17 cellular contexts compared by ENCODE assay signal in genomic region chr2:176056411-176056810, GRCh38. TPM values are rescaled to one million over a fixed set of nuclear protein-coding genes. Genes with fewer than 3 reads are reported as not detected.
A peak's percentile ranks its signal among the peaks of the same experiment; 100 is the strongest.
DNase-seq lines count a peak whose midpoint lies in the region; ATAC-seq and TF ChIP-seq lines count a peak whose summit lies in the region.
"Had no signal": no experiment of that assay in that cellular context is flagged by ENCODE, and none has a peak within 500 bp of the region (broad histone marks: within the 10 kb centered on the region; RNA-seq: fewer than 3 reads in every experiment).

No MANE protein-coding gene starts in this region.

- H3K4me1 ChIP-seq in HEK293 (ENCODE audit: control insufficient read depth, insufficient read depth, low read length) = no peaks in the 10 kb centered on the region
- H3K4me1 ChIP-seq: heart right ventricle had no signal

- no peak overlapping the region for H3K27ac Mint-ChIP-seq in activated CD4-positive, alpha-beta T cell treated with anti-CD3 and anti-CD28 coated beads for 36 hours
- H3K27ac Mint-ChIP-seq: activated CD4-positive, alpha-beta memory T cell treated with anti-CD3 and anti-CD28 coated beads, Interleukin-2, amount 10 ng/mL, durations not matched to agents 7 days and 5 days; IgD-negative memory B cell; natural killer cell; progenitor cell of endocrine pancreas had no signal

- ATAC-seq in activated CD4-positive, alpha-beta T cell treated with anti-CD3 and anti-CD28 coated beads for 36 hours = no peak
- no peak for ATAC-seq in GM21786 (IDR thresholded peaks at IDR 0.05; ENCODE audit: unreplicated experiment)
- ATAC-seq: heart right ventricle, natural killer cell had no signal

- H3K9me3 Mint-ChIP-seq in activated CD4-positive, alpha-beta T cell treated with anti-CD3 and anti-CD28 coated beads for 36 hours (ENCODE audit: low read depth) = no peaks in the 10 kb centered on the region
- H3K9me3 Mint-ChIP-seq: activated CD4-positive, alpha-beta memory T cell treated with anti-CD3 and anti-CD28 coated beads, Interleukin-2, amount 10 ng/mL, durations not matched to agents 7 days and 5 days; IgD-negative memory B cell; natural killer cell had no signal

- DNase-seq in NCI-H2029 (lab: John Stamatoyannopoulos, UW) = peak; percentile 91
- peak; percentile 73 for DNase-seq in NCI-H510A (lab: John Stamatoyannopoulos, UW)
- DNase-seq in glomerular visceral epithelial cell (ENCODE audit: extremely low spot score) = peak; percentile 20
- no peak for DNase-seq in stimulated activated CD4-positive, alpha-beta T cell treated with anti-CD3 and anti-CD28 coated beads, Interleukin-12 subunit alpha, Interleukin-12 subunit beta, amount 100 ng/mL, for 4 hours
- no peak for DNase-seq in DMS114 treated with DMSO at 0.1 percent for 48 hours (lab: John Stamatoyannopoulos, UW; ENCODE audit: unreplicated experiment)
- DNase-seq in activated CD4-positive, alpha-beta T cell treated with anti-CD3 and anti-CD28 coated beads for 36 hours = no peak
- DNase-seq: activated CD4-positive, alpha-beta memory T cell treated with anti-CD3 and anti-CD28 coated beads, Interleukin-2, amount 10 ng/mL, durations not matched to agents 7 days and 5 days; effector CD4-positive, alpha-beta T cell; heart right ventricle; islet precursor cell; natural killer cell; stimulated activated naive CD4-positive, alpha-beta T cell treated with Interleukin-2 at 50 U/mL for 16 hours; trophoblast cell had no signal

- CTCF ChIA-PET in HEK293 (lab: Yijun Ruan, JAX) = interaction anchor here (1.6 kb wide), 1 partner anchor 23 kb away, joined by 4 read pairs; no protein-coding TSS in a partner anchor
- CTCF ChIA-PET in activated CD4-positive, alpha-beta T cell treated with anti-CD3 and anti-CD28 coated beads for 36 hours (lab: Charles Lee) = no interaction called here

- no peaks in the 10 kb centered on the region for H3K36me3 ChIP-seq in HEK293 (ENCODE audit: control insufficient read depth in 2 of 2, insufficient read depth in 1 of 2, low read length in 2 of 2)
- H3K36me3 ChIP-seq: heart right ventricle had no signal

- no peak overlapping the region for H3K4me3 ChIP-seq in HEK293 (ENCODE audit: low read depth, low read length)
- H3K4me3 ChIP-seq: heart right ventricle had no signal

- no peaks in the 10 kb centered on the region for H3K9me3 ChIP-seq in HEK293 (ENCODE audit: control insufficient read depth, insufficient read depth, low read depth, low read length)
- H3K9me3 ChIP-seq: heart right ventricle had no signal

- H3K4me1 Mint-ChIP-seq in activated CD4-positive, alpha-beta T cell treated with anti-CD3 and anti-CD28 coated beads for 36 hours = no peaks in the 10 kb centered on the region
- H3K4me1 Mint-ChIP-seq: activated CD4-positive, alpha-beta memory T cell treated with anti-CD3 and anti-CD28 coated beads, Interleukin-2, amount 10 ng/mL, durations not matched to agents 7 days and 5 days; natural killer cell had no signal

- no peak overlapping the region for H3K4me3 Mint-ChIP-seq in activated CD4-positive, alpha-beta T cell treated with anti-CD3 and anti-CD28 coated beads for 36 hours
- H3K4me3 Mint-ChIP-seq: activated CD4-positive, alpha-beta memory T cell treated with anti-CD3 and anti-CD28 coated beads, Interleukin-2, amount 10 ng/mL, durations not matched to agents 7 days and 5 days; IgD-negative memory B cell; natural killer cell had no signal

- H3K27me3 Mint-ChIP-seq in activated CD4-positive, alpha-beta T cell treated with anti-CD3 and anti-CD28 coated beads for 36 hours = peaks cover 33% of the 10 kb centered on the region

- intact Hi-C loops in activated CD4-positive, alpha-beta T cell treated with anti-CD3 and anti-CD28 coated beads for 36 hours (cut with DNase I, micrococcal nuclease) = no loop called here

- TF ChIP-seq CTCF in HEK293 (tag by site-specific recombination; IDR thresholded peaks at IDR 0.05) = no peak

- POLR2A ChIA-PET in HEK293 (lab: Yijun Ruan, JAX) = no interaction called here
- POLR2A ChIA-PET in activated CD4-positive, alpha-beta T cell treated with anti-CD3 and anti-CD28 coated beads for 36 hours (lab: Charles Lee) = no interaction called here

- no peaks in the 10 kb centered on the region for H3K36me3 Mint-ChIP-seq in activated CD4-positive, alpha-beta T cell treated with anti-CD3 and anti-CD28 coated beads for 36 hours (ENCODE audit: low read depth)
- H3K36me3 Mint-ChIP-seq: IgD-negative memory B cell, natural killer cell had no signal

- no peak overlapping the region for H3K27ac ChIP-seq in HEK293 (ENCODE audit: extremely low read depth, low read depth, low read length)
- H3K27ac ChIP-seq: heart right ventricle had no signal

TF ChIP-seq in HEK293, 187 proteins besides CTCF, POLR2A, EP300 and RAD21:
- TF ChIP-seq ZNF138 (tag by site-specific recombination; IDR thresholded peaks at IDR 0.05; ENCODE audit: borderline replicate concordance) (no peak), ZNF335 (tag by site-specific recombination; conservative IDR thresholded peaks at IDR 0.05) (peak; percentile 77)

RNA-seq across cellular contexts. Expression of gene EVX2, which starts 27.4 kb away (rescaled TPM):
- total RNA-seq in activated CD4-positive, alpha-beta T cell treated with anti-CD3 and anti-CD28 coated beads for 36 hours = not detected
- total RNA-seq: activated CD4-positive, alpha-beta memory T cell treated with anti-CD3 and anti-CD28 coated beads, Interleukin-2, amount 10 ng/mL, durations not matched to agents 7 days and 5 days; heart right ventricle; natural killer cell; progenitor cell of endocrine pancreas had no signal

RNA-seq across cellular contexts. Expression of gene HOXD13, which starts 36.1 kb away (rescaled TPM):
- not detected for total RNA-seq in activated CD4-positive, alpha-beta T cell treated with anti-CD3 and anti-CD28 coated beads for 36 hours
- total RNA-seq: activated CD4-positive, alpha-beta memory T cell treated with anti-CD3 and anti-CD28 coated beads, Interleukin-2, amount 10 ng/mL, durations not matched to agents 7 days and 5 days; heart right ventricle; natural killer cell; progenitor cell of endocrine pancreas had no signal

RNA-seq across cellular contexts. Expression of gene HOXD12, which starts 43.2 kb away (rescaled TPM):
- not detected for total RNA-seq in activated CD4-positive, alpha-beta T cell treated with anti-CD3 and anti-CD28 coated beads for 36 hours
- total RNA-seq: activated CD4-positive, alpha-beta memory T cell treated with anti-CD3 and anti-CD28 coated beads, Interleukin-2, amount 10 ng/mL, durations not matched to agents 7 days and 5 days; heart right ventricle; natural killer cell; progenitor cell of endocrine pancreas had no signal

RNA-seq across cellular contexts. Expression of gene HOXD11, which starts 50.7 kb away (rescaled TPM):
- not detected for total RNA-seq in activated CD4-positive, alpha-beta T cell treated with anti-CD3 and anti-CD28 coated beads for 36 hours
- total RNA-seq: activated CD4-positive, alpha-beta memory T cell treated with anti-CD3 and anti-CD28 coated beads, Interleukin-2, amount 10 ng/mL, durations not matched to agents 7 days and 5 days; heart right ventricle; natural killer cell; progenitor cell of endocrine pancreas had no signal

RNA-seq across cellular contexts. Expression of gene LNPK, which starts 54.3 kb away (rescaled TPM):
- total RNA-seq in activated CD4-positive, alpha-beta T cell treated with anti-CD3 and anti-CD28 coated beads for 36 hours = 10 to 100 TPM; 27.3 to 36.0 TPM

Comparison
In these comparisons a context has a peak if more than half of its experiments do, and no peak if none do; other contexts are left out.
1. DNase-seq: peak in NCI-H2029 (single experiment), NCI-H510A (single experiment) and glomerular visceral epithelial cell (single experiment); none in stimulated activated CD4-positive, alpha-beta T cell treated with anti-CD3 and anti-CD28 coated beads, Interleukin-12 subunit alpha, Interleukin-12 subunit beta, amount 100 ng/mL, for 4 hours (single experiment), DMS114 treated with DMSO at 0.1 percent for 48 hours (single experiment) and activated CD4-positive, alpha-beta T cell treated with anti-CD3 and anti-CD28 coated beads for 36 hours (single experiment).